In genomic region chr7:114081606-114082425, GRCh38 we compare ENCODE assay signal across 8 cellular contexts.
DNase-seq lines count a peak whose midpoint lies in the region; ATAC-seq and TF ChIP-seq lines count a peak whose summit lies in the region.

No MANE protein-coding gene starts in this region.

- H4K5ac ChIP-seq in mesendoderm (ENCODE audit: low read length), result no peak overlapping the region

- no peak overlapping the region for H3K23ac ChIP-seq in mesendoderm (ENCODE audit: low read length)

- peaks cover 10% of the 10 kb centered on the region for H3K36me3 Mint-ChIP-seq in activated T-helper 17 cell treated with anti-CD3 and anti-CD28 coated beads, Interleukin-2, amount 50 U/mL, for 72 hours (ENCODE audit: low read depth)

- no peaks in the 10 kb centered on the region for H3K79me1 ChIP-seq in mesendoderm (ENCODE audit: low read length)

- no peaks in the 10 kb centered on the region for H3K9me3 Mint-ChIP-seq in activated T-helper 17 cell treated with anti-CD3 and anti-CD28 coated beads, Interleukin-2, amount 50 U/mL, for 72 hours

- in situ Hi-C loops in GM23248 (cut with MboI), result loop anchor here (25.0 kb wide), 1 partner anchor 580 kb away; no protein-coding TSS in a partner anchor

- no peaks in the 10 kb centered on the region; the same call in 1 of the 2 replicates for H3K4me1 ChIP-seq in GM23248 (ENCODE audit: insufficient read depth)
- no peaks in the 10 kb centered on the region for H3K4me1 ChIP-seq in mesendoderm (ENCODE audit: control insufficient read depth, low read depth, low read length)

- H3K79me2 ChIP-seq in GM23248 (ENCODE audit: insufficient read depth) (no peaks in the 10 kb centered on the region), mesendoderm (ENCODE audit: control insufficient read depth, insufficient read depth, low read length) (no peaks in the 10 kb centered on the region)

- H3K27ac ChIP-seq in GM23248, result no peak overlapping the region
- H3K27ac ChIP-seq in mesendoderm (ENCODE audit: low read depth, low read length), result no peak overlapping the region

- peaks cover 18% of the 10 kb centered on the region for H3K4me1 Mint-ChIP-seq in activated T-helper 17 cell treated with anti-CD3 and anti-CD28 coated beads, Interleukin-2, amount 50 U/mL, for 72 hours

- no peak overlapping the region for H4K8ac ChIP-seq in mesendoderm (ENCODE audit: low read depth, low read length)

- no peak overlapping the region for H2AFZ ChIP-seq in GM23248

- H2BK120ac ChIP-seq in mesendoderm (ENCODE audit: low read depth, low read length), result no peak overlapping the region

- ATAC-seq in activated T-helper 17 cell treated with anti-CD3 and anti-CD28 coated beads, Interleukin-2, amount 50 U/mL, for 72 hours (replicated peaks), result no peak
- ATAC-seq in HG02588 (IDR thresholded peaks at IDR 0.05; ENCODE audit: unreplicated experiment), result no peak

- no peaks in the 10 kb centered on the region for H4K20me1 ChIP-seq in GM23248 (ENCODE audit: insufficient read depth)

- peak; percentile 76 for TF ChIP-seq CTCF in AG10803 (conservative IDR thresholded peaks at IDR 0.05; ENCODE audit: low read length)

- H3K4ac ChIP-seq in mesendoderm (ENCODE audit: low read depth, low read length), result no peak overlapping the region

- 32 to 34% methylated on average over 6 of the region's 6 CpGs for WGBS in GM23248 (ENCODE audit: low coverage in 1 of 2, low lambda C conversion rate in 2 of 2, missing lambda C conversion rate in 2 of 2), 2 experiments
- no CpG with 5 or more reads among the region's 6 CpGs for WGBS in mesendoderm (ENCODE audit: extremely low coverage, insufficient coverage, low lambda C conversion rate)

- H3K9ac ChIP-seq in GM23248 (no peak overlapping the region), mesendoderm (ENCODE audit: low read length) (no peak overlapping the region)

- peaks cover 56% of the 10 kb centered on the region for H3K27me3 Mint-ChIP-seq in activated T-helper 17 cell treated with anti-CD3 and anti-CD28 coated beads, Interleukin-2, amount 50 U/mL, for 72 hours

- H2BK15ac ChIP-seq in mesendoderm (replicated peaks; ENCODE audit: low read depth), result no peak overlapping the region

- H3K36me3 ChIP-seq in GM23248 (ENCODE audit: low read depth) (no peaks in the 10 kb centered on the region), mesendoderm (ENCODE audit: control insufficient read depth, insufficient read depth, low read length) (no peaks in the 10 kb centered on the region)

- peak; percentile 60 for DNase-seq in AG10803 (ENCODE audit: low read depth)
- DNase-seq in GM23248, result peak; percentile 71
- peak; percentile 51 for DNase-seq in NCI-H526 treated with DMSO at 0.1 percent for 48 hours (lab: John Stamatoyannopoulos, UW)
- peak; percentile 18 for DNase-seq in cerebellar cortex (ENCODE audit: low spot score)
- peak; percentile 69 for DNase-seq in mesendoderm
- no peak for DNase-seq in HPDE6-E6E7 (ENCODE audit: extremely low spot score)

- H3K27me3 ChIP-seq in GM23248 (replicated peaks; ENCODE audit: insufficient read depth) (peaks cover 36% of the 10 kb centered on the region), mesendoderm (ENCODE audit: insufficient read depth, low read length, poor library complexity) (peaks cover 16% of the 10 kb centered on the region)

- H3K27ac Mint-ChIP-seq in activated T-helper 17 cell treated with anti-CD3 and anti-CD28 coated beads, Interleukin-2, amount 50 U/mL, for 72 hours, result no peak overlapping the region

- no peaks in the 10 kb centered on the region for H3F3A ChIP-seq in GM23248 (ENCODE audit: insufficient read depth)

- H3K4me3 ChIP-seq in AG10803 (ENCODE audit: low read length) (no peak overlapping the region), GM23248 (peak overlapping the region; percentile 63), mesendoderm (ENCODE audit: low read length) (no peak overlapping the region)

- H3K4me2 ChIP-seq in GM23248 (ENCODE audit: unreplicated experiment), result peak overlapping the region; percentile 57
- H3K4me2 ChIP-seq in mesendoderm (ENCODE audit: low read length), result no peak overlapping the region

- no peak overlapping the region for H3K18ac ChIP-seq in mesendoderm (ENCODE audit: low read length)

- H3K4me3 Mint-ChIP-seq in activated T-helper 17 cell treated with anti-CD3 and anti-CD28 coated beads, Interleukin-2, amount 50 U/mL, for 72 hours, result no peak overlapping the region

- H3K9me3 ChIP-seq in GM23248 (ENCODE audit: low read depth), result no peaks in the 10 kb centered on the region

- H3K56ac ChIP-seq in mesendoderm (ENCODE audit: low read length), result no peak overlapping the region

- no peak overlapping the region for H2AK5ac ChIP-seq in mesendoderm (ENCODE audit: low read length)

- no peak overlapping the region for H2BK5ac ChIP-seq in mesendoderm (ENCODE audit: low read length)

- H3K9me2 ChIP-seq in GM23248 (ENCODE audit: insufficient read depth), result no peaks in the 10 kb centered on the region
